ENCODE assay signal across 8 cellular contexts in the genomic region with DNA sequence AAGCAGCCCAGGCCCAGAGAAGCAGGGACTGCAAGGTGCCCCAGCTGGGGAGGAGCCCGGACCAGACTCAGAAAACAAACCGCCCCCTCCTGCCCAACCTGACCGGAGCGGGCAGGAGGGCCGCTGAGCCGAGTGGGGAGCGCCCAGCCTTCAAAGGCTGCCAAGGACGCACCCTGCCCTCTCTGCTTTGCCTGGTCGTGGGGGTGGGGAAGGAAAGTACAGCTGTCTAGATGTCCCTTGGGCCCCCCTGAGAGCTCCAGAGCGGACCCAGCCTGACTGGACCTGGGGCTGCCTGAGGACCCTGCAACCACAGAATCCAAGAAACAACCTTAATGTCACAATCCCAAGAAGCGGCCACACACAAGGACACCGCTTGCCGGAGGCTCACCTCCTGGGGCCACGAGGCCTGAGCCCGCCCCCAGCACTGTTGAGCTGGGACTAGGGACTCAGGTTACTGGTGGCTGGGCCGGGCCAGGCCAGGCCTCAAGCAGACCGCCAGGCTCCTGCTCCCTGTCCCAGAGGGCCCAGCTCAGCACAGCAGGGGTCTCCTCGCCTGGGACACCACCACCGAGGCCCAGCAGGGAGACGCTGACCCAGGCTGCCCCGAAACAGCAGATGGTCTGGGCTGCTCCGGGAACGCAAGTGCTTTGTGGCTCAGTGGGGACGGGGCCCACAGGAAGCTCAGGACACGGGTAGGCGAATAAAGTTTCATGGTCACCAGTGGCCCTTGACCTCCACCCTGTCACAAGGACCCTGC. TPM values are rescaled to one million over a fixed set of nuclear protein-coding genes. Genes with fewer than 3 reads are reported as not detected.
DNase-seq lines count a peak whose midpoint lies in the region; ATAC-seq and TF ChIP-seq lines count a peak whose summit lies in the region.

No MANE protein-coding gene starts in this region.

- H3K4me1 ChIP-seq in CD8-positive, alpha-beta T cell (ENCODE audit: insufficient read depth, low read length) = peaks cover 11% of the 10 kb centered on the region
- peaks cover 32% of the 10 kb centered on the region for H3K4me1 ChIP-seq in muscle layer of colon (ENCODE audit: insufficient read depth, low read length)

- peak overlapping the region; percentile 41 for H3K27ac Mint-ChIP-seq in CD8-positive, alpha-beta T cell

- CTCF ChIA-PET in CD8-positive, alpha-beta T cell (lab: Charles Lee) = interaction anchor here (1.2 to 2.4 kb wide), 4 partner anchors 15 to 226 kb away, joined by 3 to 23 read pairs (median 5); partner anchors contain the start of gene AURKAIP1

- ATAC-seq in CD8-positive, alpha-beta T cell = no peak
- no peak for ATAC-seq in HG02840 (IDR thresholded peaks at IDR 0.05; ENCODE audit: low FRiP score, unreplicated experiment)

- intact Hi-C loops in CD8-positive, alpha-beta T cell (cut with DNase I, micrococcal nuclease) = loop anchor here (2.0 kb wide), 2 partner anchors 51 to 59 kb away; partner anchors contain the start of genes CCNL2 (in 2 of the 2) and MRPL20 (in 1 of the 2)
- intact Hi-C loops in dorsolateral prefrontal cortex (cut with DNase I) = loop anchor here (1.0 to 5.0 kb wide), 3 partner anchors 21 to 41 kb away; partner anchors contain the start of genes ACAP3 (in 1 of the 2) and PUSL1 (in 1 of the 2)

- no peak for DNase-seq in CD8-positive, alpha-beta T cell
- peak; percentile 61 for DNase-seq in MG63
- peak in 1 of 10 donors; percentile 43 for DNase-seq in dorsolateral prefrontal cortex
- DNase-seq in NCI-H1930 (lab: John Stamatoyannopoulos, UW) = no peak
- no peak for DNase-seq in NCI-H2196 (lab: John Stamatoyannopoulos, UW; ENCODE audit: unreplicated experiment)
- no peak for DNase-seq in effector CD8-positive, alpha-beta T cell (lab: John Stamatoyannopoulos, UW)

- no peaks in the 10 kb centered on the region for H3K9me3 Mint-ChIP-seq in CD8-positive, alpha-beta T cell

- H3K36me3 ChIP-seq in CD8-positive, alpha-beta T cell (ENCODE audit: insufficient read depth, low read length) = no peaks in the 10 kb centered on the region
- H3K36me3 ChIP-seq in MG63 = peaks cover 30% of the 10 kb centered on the region
- peaks cover 10% of the 10 kb centered on the region for H3K36me3 ChIP-seq in muscle layer of colon (ENCODE audit: insufficient read depth, low read length)

- H3K9ac ChIP-seq in muscle layer of colon (ENCODE audit: low read length) = peak overlapping the region; percentile 57

- no peaks in the 10 kb centered on the region for H3K36me3 Mint-ChIP-seq in CD8-positive, alpha-beta T cell

- no peak for TF ChIP-seq CTCF in CD8-positive, alpha-beta T cell (IDR thresholded peaks at IDR 0.05)
- TF ChIP-seq CTCF in dorsolateral prefrontal cortex (IDR thresholded peaks at IDR 0.05 in 54 of 56, conservative IDR thresholded peaks at IDR 0.05 in 2 of 56; ENCODE audit: low read depth in 1 of 56, partially characterized antibody in 56 of 56) = no peak

- no peaks in the 10 kb centered on the region for H3K27me3 ChIP-seq in CD8-positive, alpha-beta T cell (ENCODE audit: insufficient read depth, low read length)
- no peaks in the 10 kb centered on the region for H3K27me3 ChIP-seq in MG63
- no peaks in the 10 kb centered on the region for H3K27me3 ChIP-seq in dorsolateral prefrontal cortex
- peaks cover 0 to 1% of the 10 kb centered on the region in 2 donors for H3K27me3 ChIP-seq in muscle layer of colon (ENCODE audit: control insufficient read depth in 1 of 2, insufficient read depth in 2 of 2, low read length in 2 of 2)

- peak overlapping the region; percentile 53 for H3K4me3 ChIP-seq in CD8-positive, alpha-beta T cell (ENCODE audit: low read depth, low read length)
- H3K4me3 ChIP-seq in MG63 (peak overlapping the region; percentile 66), dorsolateral prefrontal cortex (peak overlapping the region; percentile 53 to 90 (median 73)), muscle layer of colon (ENCODE audit: low read depth in 1 of 2, low read length in 2 of 2) (peak overlapping the region; percentile 57 to 67)

- peaks cover 7% of the 10 kb centered on the region for H3K27me3 Mint-ChIP-seq in CD8-positive, alpha-beta T cell (ENCODE audit: low read depth)

- H3K4me3 Mint-ChIP-seq in CD8-positive, alpha-beta T cell = peak overlapping the region; percentile 76

- H3K9me3 ChIP-seq in CD8-positive, alpha-beta T cell (ENCODE audit: low read length) = no peaks in the 10 kb centered on the region
- H3K9me3 ChIP-seq in MG63 (no peaks in the 10 kb centered on the region), muscle layer of colon (ENCODE audit: low read length) (no peaks in the 10 kb centered on the region)

- no peak overlapping the region for H3K27ac ChIP-seq in CD8-positive, alpha-beta T cell (ENCODE audit: low read depth, low read length)
- H3K27ac ChIP-seq in dorsolateral prefrontal cortex = peak overlapping the region in 38 of 59 donors; percentile 14 to 86 (median 58)
- peak overlapping the region; percentile 83 for H3K27ac ChIP-seq in muscle layer of colon (ENCODE audit: low read depth, low read length)

- peaks cover 25% of the 10 kb centered on the region for H3K4me1 Mint-ChIP-seq in CD8-positive, alpha-beta T cell (ENCODE audit: low read depth)

- POLR2A ChIA-PET in CD8-positive, alpha-beta T cell (lab: Charles Lee) = interaction anchor here (0.8 to 1.4 kb wide), 4 partner anchors 24 to 51 kb away, joined by 3 to 7 read pairs (median 4); partner anchors contain the start of genes AURKAIP1 and CCNL2

RNA-seq across cellular contexts. Expression of gene DVL1, which starts 1.4 kb away (rescaled TPM):
- 10 to 100 TPM; 44.5 to 45.5 TPM for total RNA-seq in CD8-positive, alpha-beta T cell
- total RNA-seq in MG63 (2014; rRNA removed; shearing (Covaris generic); ENCODE audit: low replicate concordance) = 55.3 and 107 TPM in 2 replicates
- total RNA-seq in dorsolateral prefrontal cortex = 100 to 1,000 TPM in 103 of 120 experiments, 10 to 100 TPM in 17; 86.3 to 201 (median 114) TPM

RNA-seq across cellular contexts. Expression of gene MXRA8, which starts 10.5 kb away (rescaled TPM):
- total RNA-seq in CD8-positive, alpha-beta T cell = 1 to 10 TPM; 7.5 to 9.3 TPM
- 259 and 316 TPM in 2 replicates for total RNA-seq in MG63 (2014; rRNA removed; shearing (Covaris generic); ENCODE audit: low replicate concordance)
- total RNA-seq in dorsolateral prefrontal cortex = 10 to 100 TPM in 29 of 120 experiments, 1 to 10 TPM in 91; 3.2 to 23.7 (median 7.3) TPM

RNA-seq across cellular contexts. Expression of gene TAS1R3, which starts 16.8 kb away (rescaled TPM):
- total RNA-seq in CD8-positive, alpha-beta T cell = under 1 TPM; 0.58 to 0.73 TPM
- total RNA-seq in MG63 (2014; rRNA removed; shearing (Covaris generic); ENCODE audit: low replicate concordance) = not detected in 2 replicates
- total RNA-seq in dorsolateral prefrontal cortex = 1 to 10 TPM in 6 of 120 experiments, under 1 TPM in 108, not detected in 6; 0.11 to 1.7 (median 0.38) TPM

RNA-seq across cellular contexts. Expression of gene CPTP, which starts 23.2 kb away (rescaled TPM):
- total RNA-seq in CD8-positive, alpha-beta T cell = 1 to 10 TPM; 7.3 to 7.9 TPM
- total RNA-seq in MG63 (2014; rRNA removed; shearing (Covaris generic); ENCODE audit: low replicate concordance) = 18.1 and 31.1 TPM in 2 replicates
- 10 to 100 TPM; 16.2 to 34.2 (median 22.5) TPM for total RNA-seq in dorsolateral prefrontal cortex

RNA-seq across cellular contexts. Expression of gene INTS11, which starts 23.4 kb away (rescaled TPM):
- 100 to 1,000 TPM; 139 to 156 TPM for total RNA-seq in CD8-positive, alpha-beta T cell
- 55.9 and 70.5 TPM in 2 replicates for total RNA-seq in MG63 (2014; rRNA removed; shearing (Covaris generic); ENCODE audit: low replicate concordance)
- 100 to 1,000 TPM in 109 of 120 experiments, 10 to 100 TPM in 11; 87.2 to 200 (median 130) TPM for total RNA-seq in dorsolateral prefrontal cortex

Comparison
In these comparisons a context has a peak if more than half of its experiments do, and no peak if none do; other contexts are left out.
1. RNA of gene MXRA8, which starts 10.5 kb away (total RNA-seq): 259 to 316 TPM in MG63; 7.5 to 9.3 TPM in CD8-positive, alpha-beta T cell and 3.2 to 23.7 TPM in dorsolateral prefrontal cortex; every median in the first group is over 10 times any median in the second.
2. Peak in every context shown above with its lines, with median percentiles within 50 percentile points of each other: H3K4me3 ChIP-seq.